10 cellular contexts compared by ENCODE assay signal in genomic region chr3:40780801-40781406, GRCh38.
DNase-seq lines count a peak whose midpoint lies in the region; ATAC-seq and TF ChIP-seq lines count a peak whose summit lies in the region.
"Had no signal": no experiment of that assay in that cellular context is flagged by ENCODE, and none has a peak within 500 bp of the region (broad histone marks: within the 10 kb centered on the region; RNA-seq: fewer than 3 reads in every experiment).

No MANE protein-coding gene starts in this region.

- H3K9me3 Mint-ChIP-seq in stimulated activated naive B cell treated with anti-CD40 and anti-IgM and Interleukin-4, amounts not matched to agents 10 μg/mL and 1 μg/mL and 100 μg/mL, for 72 hours, result no peaks in the 10 kb centered on the region

- intact Hi-C loops in stomach (cut with DNase I; ENCODE audit: low total_unique reads), result no loop called here

- no peak for TF ChIP-seq CTCF in choroid plexus epithelial cell (conservative IDR thresholded peaks at IDR 0.05; ENCODE audit: low read depth, low read length)
- no peak for TF ChIP-seq CTCF in stomach (IDR thresholded peaks at IDR 0.05)

- TF ChIP-seq EP300 in stomach (IDR thresholded peaks at IDR 0.05), result no peak

- peak overlapping the region; percentile 22 to 80 (median 57) for H3K27ac ChIP-seq in stomach

- H3K27me3 Mint-ChIP-seq in stimulated activated naive B cell treated with anti-CD40 and anti-IgM and Interleukin-4, amounts not matched to agents 10 μg/mL and 1 μg/mL and 100 μg/mL, for 72 hours, result peaks cover 0 to 9% of the 10 kb centered on the region in 2 donors

- no peaks in the 10 kb centered on the region for H3K27me3 ChIP-seq in stomach

- H3K27ac Mint-ChIP-seq in stimulated activated naive B cell treated with anti-CD40 and anti-IgM and Interleukin-4, amounts not matched to agents 10 μg/mL and 1 μg/mL and 100 μg/mL, for 72 hours, result no peak overlapping the region
- H3K27ac Mint-ChIP-seq: stimulated activated naive CD8-positive, alpha-beta T cell treated with anti-CD3 and anti-CD28 coated beads, Interleukin-15, Interleukin-2, amounts not matched to agents 100 ng/mL and 50 ng/mL, for 24 hours had no signal

- H3K36me3 Mint-ChIP-seq in stimulated activated naive B cell treated with anti-CD40 and anti-IgM and Interleukin-4, amounts not matched to agents 10 μg/mL and 1 μg/mL and 100 μg/mL, for 72 hours, result no peaks in the 10 kb centered on the region

- no peaks in the 10 kb centered on the region for H3K36me3 ChIP-seq in stomach

- DNase-seq in NCI-H1092 treated with DMSO at 0.1 percent for 48 hours (lab: John Stamatoyannopoulos, UW) (peak; percentile 86), choroid plexus epithelial cell (ENCODE audit: low read depth) (peak; percentile 88), left kidney (ENCODE audit: low read depth, low spot score) (peak; percentile 65), stomach (no peak)
- no peak for DNase-seq in activated CD8-positive, alpha-beta memory T cell treated with anti-CD3 and anti-CD28 coated beads, Interleukin-2, amount 50 U/mL, for 4 hours
- DNase-seq in stimulated activated naive B cell treated with anti-CD40 and anti-IgM and Interleukin-4, amounts not matched to agents 10 μg/mL and 1 μg/mL and 100 μg/mL, for 72 hours, result no peak
- DNase-seq: activated T-cell treated with anti-CD3 and anti-CD28 coated beads, Interleukin-2, amount 50 U/mL, for 48 hours had no signal

- no peaks in the 10 kb centered on the region for H3K9me3 ChIP-seq in stomach

- 24 to 39% (median 34%) methylated on average over 14 to 17 of the region's 17 CpGs for WGBS in stomach, 5 donors

- H3K4me3 Mint-ChIP-seq in stimulated activated naive B cell treated with anti-CD40 and anti-IgM and Interleukin-4, amounts not matched to agents 10 μg/mL and 1 μg/mL and 100 μg/mL, for 72 hours, result no peak overlapping the region
- H3K4me3 Mint-ChIP-seq: stimulated activated naive CD8-positive, alpha-beta T cell treated with anti-CD3 and anti-CD28 coated beads, Interleukin-15, Interleukin-2, amounts not matched to agents 100 ng/mL and 50 ng/mL, for 24 hours had no signal

- no peaks in the 10 kb centered on the region for H3K4me1 Mint-ChIP-seq in stimulated activated naive B cell treated with anti-CD40 and anti-IgM and Interleukin-4, amounts not matched to agents 10 μg/mL and 1 μg/mL and 100 μg/mL, for 72 hours

- H3K4me3 ChIP-seq in choroid plexus epithelial cell (ENCODE audit: low read depth, low read length) (peak overlapping the region; percentile 43), stomach (peak overlapping the region; percentile 5 to 29 (median 19))

- TF ChIP-seq POLR2A in stomach (IDR thresholded peaks at IDR 0.05), result no peak

- H3K4me1 ChIP-seq in stomach, result peaks cover 15 to 17% (median 16%) of the 10 kb centered on the region in 4 donors

- ATAC-seq in stimulated activated naive B cell treated with anti-CD40 and anti-IgM and Interleukin-4, amounts not matched to agents 10 μg/mL and 1 μg/mL and 100 μg/mL, for 72 hours (replicated peaks), result no peak
- ATAC-seq in GM21423 (IDR thresholded peaks at IDR 0.05; ENCODE audit: unreplicated experiment), result no peak
- no peak for ATAC-seq in HG02885 (IDR thresholded peaks at IDR 0.05; ENCODE audit: poor library complexity, unreplicated experiment)

Comparison
In these comparisons a context has a peak if more than half of its experiments do, and no peak if none do; other contexts are left out.
1. DNase-seq: peak in NCI-H1092 treated with DMSO at 0.1 percent for 48 hours (single experiment), choroid plexus epithelial cell (single experiment) and left kidney (single experiment); none in stomach (single experiment), activated CD8-positive, alpha-beta memory T cell treated with anti-CD3 and anti-CD28 coated beads, Interleukin-2, amount 50 U/mL, for 4 hours (single experiment) and stimulated activated naive B cell treated with anti-CD40 and anti-IgM and Interleukin-4, amounts not matched to agents 10 μg/mL and 1 μg/mL and 100 μg/mL, for 72 hours (single experiment).